ENCODE assay signal across 8 cellular contexts in the genomic region with DNA sequence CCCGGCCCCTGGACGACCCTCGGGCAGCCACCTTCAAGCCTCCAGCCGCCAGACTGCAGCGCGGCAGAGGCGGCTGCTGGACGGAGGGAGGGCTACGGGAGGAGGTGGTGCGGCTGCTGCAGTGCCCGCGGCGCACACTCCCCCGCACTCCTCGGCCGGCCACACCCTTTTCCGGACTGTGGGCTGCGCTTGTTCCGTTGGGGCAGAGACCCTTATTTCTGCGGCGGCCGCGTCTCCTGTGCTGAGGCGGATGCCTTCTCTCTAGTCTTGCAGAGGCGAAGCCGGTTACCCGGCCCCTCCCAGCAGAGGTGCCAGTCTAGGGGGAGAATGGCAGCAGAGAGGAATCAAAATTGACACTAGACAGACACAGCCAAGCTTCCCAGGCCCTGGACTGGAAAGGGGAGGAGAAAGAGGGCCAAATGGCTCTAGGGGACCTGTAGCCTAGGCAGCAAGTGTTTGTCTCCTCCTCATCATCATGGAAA. TPM values are rescaled to one million over a fixed set of nuclear protein-coding genes. Genes with fewer than 3 reads are reported as not detected.
DNase-seq lines count a peak whose midpoint lies in the region; ATAC-seq and TF ChIP-seq lines count a peak whose summit lies in the region.

No MANE protein-coding gene starts in this region.

- H3K4me1 Mint-ChIP-seq in activated CD4-positive, alpha-beta T cell treated with anti-CD3 and anti-CD28 coated beads, Interleukin-2, amount 10 ng/mL, durations not matched to agents 7 days and 5 days = peaks cover 73% of the 10 kb centered on the region

- H3K27ac ChIP-seq in dorsolateral prefrontal cortex = peak overlapping the region in 57 of 59 donors; percentile 29 to 93 (median 84)

- POLR2A ChIA-PET in BJ (lab: Charles Lee) = interaction anchor here (0.6 kb wide), 1 partner anchor 161 kb away, joined by 3 read pairs; no protein-coding TSS in a partner anchor
- POLR2A ChIA-PET in activated CD4-positive, alpha-beta T cell treated with anti-CD3 and anti-CD28 coated beads, Interleukin-2, amount 10 ng/mL, durations not matched to agents 7 days and 5 days (lab: Charles Lee) = no interaction called here

- H3K4me3 Mint-ChIP-seq in activated CD4-positive, alpha-beta T cell treated with anti-CD3 and anti-CD28 coated beads, Interleukin-2, amount 10 ng/mL, durations not matched to agents 7 days and 5 days = peak overlapping the region; percentile 91

- H3K4me3 ChIP-seq in BJ (ENCODE audit: low read depth, low read length) (peak overlapping the region; percentile 90), dorsolateral prefrontal cortex (peak overlapping the region; percentile 63 to 98 (median 85))

- TF ChIP-seq CTCF in BJ (IDR thresholded peaks at IDR 0.05; ENCODE audit: insufficient read depth, low read depth, low read length) = no peak
- no peak for TF ChIP-seq CTCF in dorsolateral prefrontal cortex (IDR thresholded peaks at IDR 0.05 in 54 of 56, conservative IDR thresholded peaks at IDR 0.05 in 2 of 56; ENCODE audit: low read depth in 1 of 56, partially characterized antibody in 56 of 56)

- CTCF ChIA-PET in BJ (lab: Yijun Ruan, JAX) = interaction anchor here (0.6 to 5.4 kb wide), 5 partner anchors 11 to 129 kb away, joined by 3 to 70 read pairs (median 3); a partner anchor contains a TSS
- CTCF ChIA-PET in activated CD4-positive, alpha-beta T cell treated with anti-CD3 and anti-CD28 coated beads, Interleukin-2, amount 10 ng/mL, durations not matched to agents 7 days and 5 days (lab: Charles Lee) = interaction anchor here (0.7 to 6.1 kb wide), 8 partner anchors 8 to 335 kb away, joined by 3 to 48 read pairs (median 8); a partner anchor contains a TSS

- peak overlapping the region; percentile 93 for H3K27ac Mint-ChIP-seq in activated CD4-positive, alpha-beta T cell treated with anti-CD3 and anti-CD28 coated beads, Interleukin-2, amount 10 ng/mL, durations not matched to agents 7 days and 5 days

- no peaks in the 10 kb centered on the region for H3K27me3 Mint-ChIP-seq in activated CD4-positive, alpha-beta T cell treated with anti-CD3 and anti-CD28 coated beads, Interleukin-2, amount 10 ng/mL, durations not matched to agents 7 days and 5 days

- ATAC-seq in GM19397 (IDR thresholded peaks at IDR 0.05; ENCODE audit: unreplicated experiment) (peak; percentile 25), GM21447 (IDR thresholded peaks at IDR 0.05; ENCODE audit: unreplicated experiment) (no peak)

- H3K36me3 Mint-ChIP-seq in activated CD4-positive, alpha-beta T cell treated with anti-CD3 and anti-CD28 coated beads, Interleukin-2, amount 10 ng/mL, durations not matched to agents 7 days and 5 days (ENCODE audit: low read depth) = peaks cover 54% of the 10 kb centered on the region

- H3K36me3 ChIP-seq in BJ (ENCODE audit: control insufficient read depth, insufficient read depth, low read length) = peaks cover 28% of the 10 kb centered on the region

- H3K27me3 ChIP-seq in BJ (ENCODE audit: control insufficient read depth, insufficient read depth, low read length) (no peaks in the 10 kb centered on the region), dorsolateral prefrontal cortex (no peaks in the 10 kb centered on the region)

- H3K9me3 Mint-ChIP-seq in activated CD4-positive, alpha-beta T cell treated with anti-CD3 and anti-CD28 coated beads, Interleukin-2, amount 10 ng/mL, durations not matched to agents 7 days and 5 days = peaks cover 6% of the 10 kb centered on the region

- intact Hi-C loops in dorsolateral prefrontal cortex (cut with DNase I) = loop anchor here (2.0 to 10.0 kb wide), 4 partner anchors 22 to 336 kb away; a partner anchor contains a TSS

- DNase-seq in BJ (ENCODE audit: low read depth) (no peak), NCI-H146 (lab: John Stamatoyannopoulos, UW) (peak; percentile 81), dorsolateral prefrontal cortex (peak in 6 of 10 donors; percentile 26 to 70 (median 46)), lung microvascular endothelial cell (ENCODE audit: low read depth in 2 of 2) (peak; percentile 39 to 62)
- DNase-seq in activated CD4-positive, alpha-beta T cell treated with anti-CD3 and anti-CD28 coated beads, Interleukin-2, amount 10 ng/mL, durations not matched to agents 7 days and 5 days = peak; percentile 85
- peak; percentile 54 to 66 for DNase-seq in stimulated activated CD8-positive, alpha-beta memory T cell treated with anti-CD3 and anti-CD28 coated beads, Interleukin-4, amount 100 ng/mL, for 1 hour (ENCODE audit: low read depth in 2 of 2, low spot score in 1 of 2)

RNA-seq across cellular contexts. Expression of a gene that starts 1.2 kb away (rescaled TPM):
- 180 and 264 TPM in 2 replicates for polyA plus RNA-seq in BJ (2011; rRNA removed)
- polyA minus RNA-seq in BJ (2011; rRNA and poly(A)+ RNA removed) = 268 and 305 TPM in 2 replicates
- total RNA-seq in activated CD4-positive, alpha-beta T cell treated with anti-CD3 and anti-CD28 coated beads, Interleukin-2, amount 10 ng/mL, durations not matched to agents 7 days and 5 days = 100 to 1,000 TPM; 367 to 399 TPM
- total RNA-seq in dorsolateral prefrontal cortex = 10 to 100 TPM; 32.5 to 86.2 (median 56.5) TPM
- total RNA-seq in lung microvascular endothelial cell = 270 and 326 TPM in 2 replicates

RNA-seq across cellular contexts. Expression of a gene that starts 11.2 kb away (rescaled TPM):
- 1.4 and 1.6 TPM in 2 replicates for polyA plus RNA-seq in BJ (2011; rRNA removed)
- polyA minus RNA-seq in BJ (2011; rRNA and poly(A)+ RNA removed) = 2.9 and 3.7 TPM in 2 replicates
- 1 to 10 TPM; 8.2 to 9.1 TPM for total RNA-seq in activated CD4-positive, alpha-beta T cell treated with anti-CD3 and anti-CD28 coated beads, Interleukin-2, amount 10 ng/mL, durations not matched to agents 7 days and 5 days
- total RNA-seq in dorsolateral prefrontal cortex = 10 to 100 TPM in 25 of 120 experiments, 1 to 10 TPM in 95; 4.3 to 14.7 (median 8.4) TPM
- total RNA-seq in lung microvascular endothelial cell = 2.6 and 5.0 TPM in 2 replicates

RNA-seq across cellular contexts. Expression of a gene that starts 12.8 kb away (rescaled TPM):
- 5,645 and 7,867 TPM in 2 replicates for polyA plus RNA-seq in BJ (2011; rRNA removed)
- 516 and 877 TPM in 2 replicates for polyA minus RNA-seq in BJ (2011; rRNA and poly(A)+ RNA removed)
- 1,000 to 10,000 TPM; 3,940 to 4,815 TPM for total RNA-seq in activated CD4-positive, alpha-beta T cell treated with anti-CD3 and anti-CD28 coated beads, Interleukin-2, amount 10 ng/mL, durations not matched to agents 7 days and 5 days
- total RNA-seq in dorsolateral prefrontal cortex (1,000 to 10,000 TPM in 91 of 120 experiments, 100 to 1,000 TPM in 29; 743 to 1,715 (median 1,080) TPM), lung microvascular endothelial cell (2,546 and 2,559 TPM in 2 replicates)

RNA-seq across cellular contexts. Expression of a gene that starts 23.1 kb away (rescaled TPM):
- polyA plus RNA-seq in BJ (2011; rRNA removed) = 74.1 and 75.4 TPM in 2 replicates
- 21.6 and 24.2 TPM in 2 replicates for polyA minus RNA-seq in BJ (2011; rRNA and poly(A)+ RNA removed)
- total RNA-seq in activated CD4-positive, alpha-beta T cell treated with anti-CD3 and anti-CD28 coated beads, Interleukin-2, amount 10 ng/mL, durations not matched to agents 7 days and 5 days = 10 to 100 TPM; 56.6 to 63.4 TPM
- total RNA-seq in dorsolateral prefrontal cortex (100 to 1,000 TPM in 116 of 120 experiments, 10 to 100 TPM in 4; 75.7 to 236 (median 160) TPM), lung microvascular endothelial cell (63.6 and 75.0 TPM in 2 replicates)

RNA-seq across cellular contexts. Expression of a gene that starts 24.9 kb away (rescaled TPM):
- 134 and 215 TPM in 2 replicates for polyA plus RNA-seq in BJ (2011; rRNA removed)
- 38.6 and 41.5 TPM in 2 replicates for polyA minus RNA-seq in BJ (2011; rRNA and poly(A)+ RNA removed)
- total RNA-seq in activated CD4-positive, alpha-beta T cell treated with anti-CD3 and anti-CD28 coated beads, Interleukin-2, amount 10 ng/mL, durations not matched to agents 7 days and 5 days = 100 to 1,000 TPM; 244 to 289 TPM
- total RNA-seq in dorsolateral prefrontal cortex (10 to 100 TPM; 40.1 to 80.6 (median 58.7) TPM), lung microvascular endothelial cell (80.8 and 102 TPM in 2 replicates)
